1 cellular context compared by ENCODE assay signal in genomic region chr17:38947189-38947588, GRCh38.
TF ChIP-seq lines count a peak whose summit lies in the region.

No MANE protein-coding gene starts in this region.

TF ChIP-seq in HepG2, 621 proteins besides CTCF, POLR2A, EP300 and RAD21:
- no peak for TF ChIP-seq ZBTB33 (CRISPR knock-in tag; IDR thresholded peaks at IDR 0.05)
- TF ChIP-seq GTF3A (CRISPR knock-in tag; conservative IDR thresholded peaks at IDR 0.05): no peak
- no peak for TF ChIP-seq CBFB (CRISPR knock-in tag; IDR thresholded peaks at IDR 0.05)
- no peak for TF ChIP-seq PAWR (CRISPR knock-in tag; IDR thresholded peaks at IDR 0.05; ENCODE audit: borderline replicate concordance)
- TF ChIP-seq SKIL (CRISPR knock-in tag; IDR thresholded peaks at IDR 0.05; ENCODE audit: borderline replicate concordance): no peak
- TF ChIP-seq ZNF772 (CRISPR knock-in tag; IDR thresholded peaks at IDR 0.05): no peak
- no peak for TF ChIP-seq TBX3 (IDR thresholded peaks at IDR 0.05; ENCODE audit: borderline replicate concordance)
